ENCODE assay signal across 8 cellular contexts in genomic region chr4:139243448-139244365, GRCh38. TPM values are rescaled to one million over a fixed set of nuclear protein-coding genes. Genes with fewer than 3 reads are reported as not detected.
A peak's percentile ranks its signal among the peaks of the same experiment; 100 is the strongest.
DNase-seq lines count a peak whose midpoint lies in the region; ATAC-seq and TF ChIP-seq lines count a peak whose summit lies in the region.
"Had no signal": no experiment of that assay in that cellular context is flagged by ENCODE, and none has a peak within 500 bp of the region (broad histone marks: within the 10 kb centered on the region; RNA-seq: fewer than 3 reads in every experiment).

No MANE protein-coding gene starts in this region.

- peak; percentile 96 for DNase-seq in HT1080 (ENCODE audit: low read depth)
- DNase-seq in astrocyte of the spinal cord (ENCODE audit: low read depth, low spot score), result peak; percentile 95
- DNase-seq in iris pigment epithelial cell (ENCODE audit: low read depth), result peak; percentile 99
- DNase-seq in upper lobe of right lung, result no peak
- DNase-seq in NCI-H2107 treated with DMSO at 0.1 percent for 48 hours (lab: John Stamatoyannopoulos, UW; ENCODE audit: unreplicated experiment), result no peak
- no peak for DNase-seq in progenitor cell of endocrine pancreas (ENCODE audit: low spot score, unreplicated experiment)
- DNase-seq: hippocampal formation had no signal

- H3K9me3 Mint-ChIP-seq in progenitor cell of endocrine pancreas (ENCODE audit: low read depth), result peaks cover 8% of the 10 kb centered on the region

- TF ChIP-seq CTCF in astrocyte of the spinal cord (IDR thresholded peaks at IDR 0.05; ENCODE audit: low read depth, low read length) (no peak), upper lobe of right lung (IDR thresholded peaks at IDR 0.05) (no peak), progenitor cell of endocrine pancreas (IDR thresholded peaks at IDR 0.05; ENCODE audit: unreplicated experiment) (no peak)

- H3K4me3 ChIP-seq in astrocyte of the spinal cord (ENCODE audit: low read depth, low read length) (no peak overlapping the region), upper lobe of right lung (no peak overlapping the region)

- peaks cover 6% of the 10 kb centered on the region for H3K4me1 Mint-ChIP-seq in progenitor cell of endocrine pancreas (ENCODE audit: low read depth)

- in situ Hi-C loops in astrocyte of the spinal cord (cut with HindIII; ENCODE audit: low sequenced_read_pairs), result no loop called here

- no peaks in the 10 kb centered on the region for H3K36me3 Mint-ChIP-seq in progenitor cell of endocrine pancreas (ENCODE audit: insufficient read depth)

- H3K4me1 ChIP-seq in upper lobe of right lung, result peaks cover 11% of the 10 kb centered on the region

- H3K27me3 Mint-ChIP-seq in progenitor cell of endocrine pancreas, result no peaks in the 10 kb centered on the region

- ATAC-seq in upper lobe of right lung, result peak; percentile 53
- no peak for ATAC-seq in HG03520 (IDR thresholded peaks at IDR 0.05; ENCODE audit: unreplicated experiment)

- no peaks in the 10 kb centered on the region for H3K27me3 ChIP-seq in upper lobe of right lung

- no peak overlapping the region for H3K4me3 Mint-ChIP-seq in progenitor cell of endocrine pancreas (ENCODE audit: low read depth)

- no peaks in the 10 kb centered on the region for H3K9me3 ChIP-seq in upper lobe of right lung

- H3K36me3 ChIP-seq in upper lobe of right lung, result no peaks in the 10 kb centered on the region

- no peak overlapping the region for H3K27ac Mint-ChIP-seq in progenitor cell of endocrine pancreas

- intact Hi-C loops in upper lobe of right lung (cut with DNase I), result no loop called here

- H3K27ac ChIP-seq in upper lobe of right lung, result no peak overlapping the region

RNA-seq across cellular contexts. Expression of gene MGARP, which starts 36.3 kb away (rescaled TPM):
- total RNA-seq in HT1080 (2014; rRNA removed; shearing (Covaris generic)), result 0.07 TPM in 1 of 2 replicates, not detected in the other
- 0.05 and 0.12 TPM in 2 replicates for polyA plus RNA-seq in HT1080 (2015; cell fraction: cytosol; rRNA removed)
- 0.12 TPM in 1 of 2 replicates, not detected in the other for polyA plus RNA-seq in HT1080 (2015; cell fraction: nucleus; rRNA removed)
- 0.75 TPM for total RNA-seq in upper lobe of right lung
- 0.22 TPM in 1 of 2 replicates, not detected in the other for total RNA-seq in progenitor cell of endocrine pancreas

RNA-seq across cellular contexts. Expression of gene NAA15, which starts 57.6 kb away (rescaled TPM):
- total RNA-seq in HT1080 (2014; rRNA removed; shearing (Covaris generic)), result 71.0 and 74.4 TPM in 2 replicates
- 44.4 and 54.1 TPM in 2 replicates for polyA plus RNA-seq in HT1080 (2015; cell fraction: cytosol; rRNA removed)
- polyA plus RNA-seq in HT1080 (2015; cell fraction: nucleus; rRNA removed), result 90.4 and 100.0 TPM in 2 replicates
- total RNA-seq in upper lobe of right lung, result 38.5 TPM
- total RNA-seq in progenitor cell of endocrine pancreas, result 52.8 and 53.9 TPM in 2 replicates

RNA-seq across cellular contexts. Expression of gene NDUFC1, which starts 58.6 kb away (rescaled TPM):
- 106 and 109 TPM in 2 replicates for total RNA-seq in HT1080 (2014; rRNA removed; shearing (Covaris generic))
- 87.2 and 107 TPM in 2 replicates for polyA plus RNA-seq in HT1080 (2015; cell fraction: cytosol; rRNA removed)
- 27.4 and 36.6 TPM in 2 replicates for polyA plus RNA-seq in HT1080 (2015; cell fraction: nucleus; rRNA removed)
- total RNA-seq in upper lobe of right lung, result 52.9 TPM
- 47.4 and 52.0 TPM in 2 replicates for total RNA-seq in progenitor cell of endocrine pancreas

Comparison
In these comparisons a context has a peak if more than half of its experiments do, and no peak if none do; other contexts are left out.
1. DNase-seq: peak in HT1080 (single experiment), astrocyte of the spinal cord (single experiment) and iris pigment epithelial cell (single experiment); none in upper lobe of right lung (single experiment), NCI-H2107 treated with DMSO at 0.1 percent for 48 hours (single experiment) and progenitor cell of endocrine pancreas (single experiment).